ENCODE assay signal across 18 cellular contexts in genomic region chr15:56233549-56233948, GRCh38. TPM values are rescaled to one million over a fixed set of nuclear protein-coding genes. Genes with fewer than 3 reads are reported as not detected.
DNase-seq lines count a peak whose midpoint lies in the region; ATAC-seq and TF ChIP-seq lines count a peak whose summit lies in the region.
"Had no signal": no experiment of that assay in that cellular context is flagged by ENCODE, and none has a peak within 500 bp of the region (broad histone marks: within the 10 kb centered on the region; RNA-seq: fewer than 3 reads in every experiment).

No MANE protein-coding gene starts in this region.

- no peak overlapping the region for H3K4me3 ChIP-seq in neural progenitor cell
- H3K4me3 ChIP-seq: A549 had no signal

- no peaks in the 10 kb centered on the region for H3K27me3 ChIP-seq in neural progenitor cell

- no peak for TF ChIP-seq CTCF in endothelial cell (IDR thresholded peaks at IDR 0.05; ENCODE audit: unreplicated experiment)
- no peak for TF ChIP-seq CTCF in neural progenitor cell (IDR thresholded peaks at IDR 0.05)

- no peak for DNase-seq in activated CD4-positive, alpha-beta T cell treated with anti-CD3 and anti-CD28 coated beads for 36 hours
- no peak for DNase-seq in activated CD4-positive, alpha-beta T cell treated with anti-CD3 and anti-CD28 coated beads, Interleukin-2, amount 10 ng/mL, durations not matched to agents 7 days and 5 days
- DNase-seq in activated naive CD8-positive, alpha-beta T cell treated with anti-CD3 and anti-CD28 coated beads for 36 hours = no peak
- no peak for DNase-seq in activated naive CD8-positive, alpha-beta T cell treated with anti-CD3 and anti-CD28 coated beads, Interleukin-2, amount 50 U/mL, for 24 hours
- no peak for DNase-seq in endothelial cell (ENCODE audit: low spot score)
- no peak for DNase-seq in NK-92 treated with Interleukin-12 subunit alpha and Interleukin-12 subunit beta, amount 100 ng/mL, for 24 hours (lab: John Stamatoyannopoulos, UW)
- DNase-seq in neural progenitor cell (ENCODE audit: low spot score) = no peak
- DNase-seq: AML-193; CD4-positive, alpha-beta T cell; DMS79 treated with DMSO at 0.1 percent for 48 hours; GF-D8; GOT3; H7 had no signal

- no peak overlapping the region for H3K27ac ChIP-seq in neural progenitor cell
- H3K27ac ChIP-seq: 22Rv1, A549, C4-2B had no signal

- ATAC-seq in activated CD4-positive, alpha-beta T cell treated with anti-CD3 and anti-CD28 coated beads for 36 hours = peak; percentile 58
- no peak for ATAC-seq in activated naive CD8-positive, alpha-beta T cell treated with anti-CD3 and anti-CD28 coated beads, Interleukin-2, amount 50 U/mL, for 24 hours
- ATAC-seq: A549, HCT116 had no signal

- CTCF ChIA-PET in activated CD4-positive, alpha-beta T cell treated with anti-CD3 and anti-CD28 coated beads for 36 hours (lab: Charles Lee) = interaction anchor here (0.8 kb wide), 1 partner anchor 139 kb away, joined by 3 read pairs; no protein-coding TSS in a partner anchor
- CTCF ChIA-PET in activated CD4-positive, alpha-beta T cell treated with anti-CD3 and anti-CD28 coated beads, Interleukin-2, amount 10 ng/mL, durations not matched to agents 7 days and 5 days (lab: Charles Lee) = interaction anchor here (3.9 kb wide), 1 partner anchor 12 kb away, joined by 13 read pairs; no protein-coding TSS in a partner anchor

- peaks cover 27% of the 10 kb centered on the region for H3K4me1 Mint-ChIP-seq in activated CD4-positive, alpha-beta T cell treated with anti-CD3 and anti-CD28 coated beads for 36 hours
- H3K4me1 Mint-ChIP-seq in activated CD4-positive, alpha-beta T cell treated with anti-CD3 and anti-CD28 coated beads, Interleukin-2, amount 10 ng/mL, durations not matched to agents 7 days and 5 days = peaks cover 20% of the 10 kb centered on the region
- H3K4me1 Mint-ChIP-seq in activated naive CD8-positive, alpha-beta T cell treated with anti-CD3 and anti-CD28 coated beads for 36 hours = peaks cover 28% of the 10 kb centered on the region
- peaks cover 20% of the 10 kb centered on the region for H3K4me1 Mint-ChIP-seq in activated naive CD8-positive, alpha-beta T cell treated with anti-CD3 and anti-CD28 coated beads, Interleukin-2, amount 50 U/mL, for 24 hours
- H3K4me1 Mint-ChIP-seq in endothelial cell (ENCODE audit: unreplicated experiment) (no peaks in the 10 kb centered on the region), neural progenitor cell (no peaks in the 10 kb centered on the region)
- H3K4me1 Mint-ChIP-seq in stimulated activated naive CD8-positive, alpha-beta T cell treated with anti-CD3 and anti-CD28 coated beads, Interleukin-15, Interleukin-2, amounts not matched to agents 100 ng/mL and 50 ng/mL, for 24 hours (ENCODE audit: low read depth) = peaks cover 38% of the 10 kb centered on the region

- no peak overlapping the region for H3K9ac ChIP-seq in neural progenitor cell

- H3K36me3 ChIP-seq in neural progenitor cell = peaks cover 61% of the 10 kb centered on the region

- H3F3A ChIP-seq in neural progenitor cell (ENCODE audit: low read depth) = no peaks in the 10 kb centered on the region

- H3K36me3 Mint-ChIP-seq in activated CD4-positive, alpha-beta T cell treated with anti-CD3 and anti-CD28 coated beads for 36 hours (ENCODE audit: low read depth) = peaks cover 82% of the 10 kb centered on the region
- H3K36me3 Mint-ChIP-seq in activated CD4-positive, alpha-beta T cell treated with anti-CD3 and anti-CD28 coated beads, Interleukin-2, amount 10 ng/mL, durations not matched to agents 7 days and 5 days (ENCODE audit: low read depth) = peaks cover 90% of the 10 kb centered on the region
- H3K36me3 Mint-ChIP-seq in activated naive CD8-positive, alpha-beta T cell treated with anti-CD3 and anti-CD28 coated beads for 36 hours = peaks cover 84% of the 10 kb centered on the region
- H3K36me3 Mint-ChIP-seq in activated naive CD8-positive, alpha-beta T cell treated with anti-CD3 and anti-CD28 coated beads, Interleukin-2, amount 50 U/mL, for 24 hours (ENCODE audit: low read depth) = peaks cover 80% of the 10 kb centered on the region
- peaks cover 53% of the 10 kb centered on the region for H3K36me3 Mint-ChIP-seq in endothelial cell (ENCODE audit: low read depth, unreplicated experiment)
- H3K36me3 Mint-ChIP-seq in stimulated activated naive CD8-positive, alpha-beta T cell treated with anti-CD3 and anti-CD28 coated beads, Interleukin-15, Interleukin-2, amounts not matched to agents 100 ng/mL and 50 ng/mL, for 24 hours (ENCODE audit: low read depth) = peaks cover 91% of the 10 kb centered on the region
- peaks cover 89% of the 10 kb centered on the region for H3K36me3 Mint-ChIP-seq in neural progenitor cell

- peaks cover 4% of the 10 kb centered on the region for H4K20me1 ChIP-seq in neural progenitor cell (ENCODE audit: low read depth)

- H3K4me3 Mint-ChIP-seq in activated CD4-positive, alpha-beta T cell treated with anti-CD3 and anti-CD28 coated beads for 36 hours = no peak overlapping the region
- H3K4me3 Mint-ChIP-seq in activated CD4-positive, alpha-beta T cell treated with anti-CD3 and anti-CD28 coated beads, Interleukin-2, amount 10 ng/mL, durations not matched to agents 7 days and 5 days = no peak overlapping the region
- H3K4me3 Mint-ChIP-seq in activated naive CD8-positive, alpha-beta T cell treated with anti-CD3 and anti-CD28 coated beads for 36 hours = no peak overlapping the region
- no peak overlapping the region for H3K4me3 Mint-ChIP-seq in activated naive CD8-positive, alpha-beta T cell treated with anti-CD3 and anti-CD28 coated beads, Interleukin-2, amount 50 U/mL, for 24 hours
- H3K4me3 Mint-ChIP-seq in endothelial cell (ENCODE audit: unreplicated experiment) (peak overlapping the region; percentile 56), neural progenitor cell (no peak overlapping the region)
- peak overlapping the region; percentile 14 for H3K4me3 Mint-ChIP-seq in stimulated activated naive CD8-positive, alpha-beta T cell treated with anti-CD3 and anti-CD28 coated beads, Interleukin-15, Interleukin-2, amounts not matched to agents 100 ng/mL and 50 ng/mL, for 24 hours
- H3K4me3 Mint-ChIP-seq: CD4-positive, alpha-beta T cell had no signal

- H3K4me2 ChIP-seq in neural progenitor cell = no peak overlapping the region
- H3K4me2 ChIP-seq: A549 had no signal

- H3K9me3 ChIP-seq in neural progenitor cell (ENCODE audit: low read depth) = peaks cover 38% of the 10 kb centered on the region

- peaks cover 40% of the 10 kb centered on the region for H3K9me3 Mint-ChIP-seq in activated CD4-positive, alpha-beta T cell treated with anti-CD3 and anti-CD28 coated beads for 36 hours (ENCODE audit: low read depth)
- peaks cover 55% of the 10 kb centered on the region for H3K9me3 Mint-ChIP-seq in activated CD4-positive, alpha-beta T cell treated with anti-CD3 and anti-CD28 coated beads, Interleukin-2, amount 10 ng/mL, durations not matched to agents 7 days and 5 days
- H3K9me3 Mint-ChIP-seq in activated naive CD8-positive, alpha-beta T cell treated with anti-CD3 and anti-CD28 coated beads for 36 hours = peaks cover 43% of the 10 kb centered on the region
- peaks cover 52% of the 10 kb centered on the region for H3K9me3 Mint-ChIP-seq in activated naive CD8-positive, alpha-beta T cell treated with anti-CD3 and anti-CD28 coated beads, Interleukin-2, amount 50 U/mL, for 24 hours
- H3K9me3 Mint-ChIP-seq in endothelial cell (ENCODE audit: unreplicated experiment) = peaks cover 28% of the 10 kb centered on the region
- H3K9me3 Mint-ChIP-seq in stimulated activated naive CD8-positive, alpha-beta T cell treated with anti-CD3 and anti-CD28 coated beads, Interleukin-15, Interleukin-2, amounts not matched to agents 100 ng/mL and 50 ng/mL, for 24 hours = peaks cover 29% of the 10 kb centered on the region
- peaks cover 89% of the 10 kb centered on the region for H3K9me3 Mint-ChIP-seq in neural progenitor cell

- peaks cover 100% of the 10 kb centered on the region for H3K79me2 ChIP-seq in neural progenitor cell (ENCODE audit: low read depth)

- H2AFZ ChIP-seq in neural progenitor cell (replicated peaks) = no peak overlapping the region

- H3K27me3 Mint-ChIP-seq in activated CD4-positive, alpha-beta T cell treated with anti-CD3 and anti-CD28 coated beads for 36 hours = no peaks in the 10 kb centered on the region
- H3K27me3 Mint-ChIP-seq in activated CD4-positive, alpha-beta T cell treated with anti-CD3 and anti-CD28 coated beads, Interleukin-2, amount 10 ng/mL, durations not matched to agents 7 days and 5 days = no peaks in the 10 kb centered on the region
- H3K27me3 Mint-ChIP-seq in activated naive CD8-positive, alpha-beta T cell treated with anti-CD3 and anti-CD28 coated beads for 36 hours = no peaks in the 10 kb centered on the region
- no peaks in the 10 kb centered on the region for H3K27me3 Mint-ChIP-seq in activated naive CD8-positive, alpha-beta T cell treated with anti-CD3 and anti-CD28 coated beads, Interleukin-2, amount 50 U/mL, for 24 hours
- peaks cover 3% of the 10 kb centered on the region for H3K27me3 Mint-ChIP-seq in endothelial cell (ENCODE audit: unreplicated experiment)
- no peaks in the 10 kb centered on the region for H3K27me3 Mint-ChIP-seq in stimulated activated naive CD8-positive, alpha-beta T cell treated with anti-CD3 and anti-CD28 coated beads, Interleukin-15, Interleukin-2, amounts not matched to agents 100 ng/mL and 50 ng/mL, for 24 hours
- peaks cover 2% of the 10 kb centered on the region for H3K27me3 Mint-ChIP-seq in neural progenitor cell (ENCODE audit: insufficient read depth, low read depth)
- H3K27me3 Mint-ChIP-seq: CD4-positive, alpha-beta T cell had no signal

- intact Hi-C loops in activated CD4-positive, alpha-beta T cell treated with anti-CD3 and anti-CD28 coated beads for 36 hours (cut with DNase I, micrococcal nuclease) = no loop called here

- H3K27ac Mint-ChIP-seq in activated CD4-positive, alpha-beta T cell treated with anti-CD3 and anti-CD28 coated beads for 36 hours = no peak overlapping the region
- no peak overlapping the region for H3K27ac Mint-ChIP-seq in activated CD4-positive, alpha-beta T cell treated with anti-CD3 and anti-CD28 coated beads, Interleukin-2, amount 10 ng/mL, durations not matched to agents 7 days and 5 days
- peak overlapping the region; percentile 13 for H3K27ac Mint-ChIP-seq in activated naive CD8-positive, alpha-beta T cell treated with anti-CD3 and anti-CD28 coated beads for 36 hours
- no peak overlapping the region for H3K27ac Mint-ChIP-seq in activated naive CD8-positive, alpha-beta T cell treated with anti-CD3 and anti-CD28 coated beads, Interleukin-2, amount 50 U/mL, for 24 hours
- H3K27ac Mint-ChIP-seq in endothelial cell (ENCODE audit: unreplicated experiment) (no peak overlapping the region), neural progenitor cell (no peak overlapping the region)
- no peak overlapping the region for H3K27ac Mint-ChIP-seq in stimulated activated naive CD8-positive, alpha-beta T cell treated with anti-CD3 and anti-CD28 coated beads, Interleukin-15, Interleukin-2, amounts not matched to agents 100 ng/mL and 50 ng/mL, for 24 hours
- H3K27ac Mint-ChIP-seq: CD4-positive, alpha-beta T cell had no signal

- POLR2A ChIA-PET in activated CD4-positive, alpha-beta T cell treated with anti-CD3 and anti-CD28 coated beads for 36 hours (lab: Charles Lee) = no interaction called here
- POLR2A ChIA-PET in activated CD4-positive, alpha-beta T cell treated with anti-CD3 and anti-CD28 coated beads, Interleukin-2, amount 10 ng/mL, durations not matched to agents 7 days and 5 days (lab: Charles Lee) = no interaction called here

- peaks cover 4% of the 10 kb centered on the region for H3K4me1 ChIP-seq in neural progenitor cell

RNA-seq across cellular contexts. Expression of gene RFX7, which starts 10.1 kb away (rescaled TPM):
- 10 to 100 TPM; 24.0 to 31.4 TPM for total RNA-seq in activated CD4-positive, alpha-beta T cell treated with anti-CD3 and anti-CD28 coated beads for 36 hours
- total RNA-seq in activated CD4-positive, alpha-beta T cell treated with anti-CD3 and anti-CD28 coated beads, Interleukin-2, amount 10 ng/mL, durations not matched to agents 7 days and 5 days = 10 to 100 TPM; 33.8 to 42.5 TPM
- total RNA-seq in activated naive CD8-positive, alpha-beta T cell treated with anti-CD3 and anti-CD28 coated beads for 36 hours = 10 to 100 TPM; 28.6 to 30.5 TPM
- total RNA-seq in endothelial cell (ENCODE audit: unreplicated experiment) (37.7 TPM), neural progenitor cell (ENCODE audit: low replicate concordance) (16.4 and 24.1 TPM in 2 replicates)

Comparison
In these comparisons a context has a peak if more than half of its experiments do, and no peak if none do; other contexts are left out.
1. H3K4me3 Mint-ChIP-seq: peak in endothelial cell (single experiment) and stimulated activated naive CD8-positive, alpha-beta T cell treated with anti-CD3 and anti-CD28 coated beads, Interleukin-15, Interleukin-2, amounts not matched to agents 100 ng/mL and 50 ng/mL, for 24 hours (single experiment); none in activated CD4-positive, alpha-beta T cell treated with anti-CD3 and anti-CD28 coated beads for 36 hours (single experiment), activated CD4-positive, alpha-beta T cell treated with anti-CD3 and anti-CD28 coated beads, Interleukin-2, amount 10 ng/mL, durations not matched to agents 7 days and 5 days (single experiment), activated naive CD8-positive, alpha-beta T cell treated with anti-CD3 and anti-CD28 coated beads for 36 hours (single experiment), activated naive CD8-positive, alpha-beta T cell treated with anti-CD3 and anti-CD28 coated beads, Interleukin-2, amount 50 U/mL, for 24 hours (single experiment) and neural progenitor cell (single experiment).